1 cellular context compared by ENCODE assay signal in genomic region chr19:13850910-13851753, GRCh38.
TF ChIP-seq lines count a peak whose summit lies in the region.

No MANE protein-coding gene starts in this region.

TF ChIP-seq in K562, 482 proteins besides CTCF, POLR2A, EP300 and RAD21 (continued from another document and continues in another):
- TF ChIP-seq ZNF318 (IDR thresholded peaks at IDR 0.05; ENCODE audit: borderline replicate concordance in 1 of 2, low read depth in 1 of 2), result peak in 1 of 2 experiments; percentile 49; a peak in 1 of 4 replicates
- no peak for TF ChIP-seq NR1H2 (CRISPR knock-in tag; IDR thresholded peaks at IDR 0.05)
- TF ChIP-seq ZFP36 (IDR thresholded peaks at IDR 0.05; ENCODE audit: low read depth, low read length, partially characterized antibody), result no peak
- peak; percentile 94 for TF ChIP-seq HMGN3 (IDR thresholded peaks at IDR 0.05; ENCODE audit: borderline replicate concordance, extremely low read depth, insufficient read length, low read depth, low read length)
- TF ChIP-seq IRF1 (CRISPR knock-in tag; IDR thresholded peaks at IDR 0.05; ENCODE audit: borderline replicate concordance), result no peak
- no peak for TF ChIP-seq NFXL1 (CRISPR knock-in tag; IDR thresholded peaks at IDR 0.05)
- TF ChIP-seq ATF4 (CRISPR knock-in tag; IDR thresholded peaks at IDR 0.05), result 0 out of 2 replicates have a peak, but pooled peaks have one; percentile 2
- peak; percentile 76 for TF ChIP-seq ARID4B (CRISPR knock-in tag; IDR thresholded peaks at IDR 0.05)
- no peak for TF ChIP-seq CC2D1A (IDR thresholded peaks at IDR 0.05)
- no peak for TF ChIP-seq ZNF696 (CRISPR knock-in tag; conservative IDR thresholded peaks at IDR 0.05)
- TF ChIP-seq HDAC2 (IDR thresholded peaks at IDR 0.05), result peak; percentile 20; the same call in 1 of the 2 replicates
- TF ChIP-seq PCBP2 (IDR thresholded peaks at IDR 0.05; ENCODE audit: low read depth, low read length, poor library complexity, severe bottlenecking), result no peak
- no peak for TF ChIP-seq ZNF23 (CRISPR knock-in tag; IDR thresholded peaks at IDR 0.05)
- TF ChIP-seq SPI1 (IDR thresholded peaks at IDR 0.05; ENCODE audit: borderline replicate concordance, low read depth, low read length), result no peak
- TF ChIP-seq ZNF165 (CRISPR knock-in tag; IDR thresholded peaks at IDR 0.05; ENCODE audit: borderline replicate concordance), result no peak
- no peak for TF ChIP-seq EP400 (IDR thresholded peaks at IDR 0.05)
- TF ChIP-seq PKNOX1 (IDR thresholded peaks at IDR 0.05), result peak; percentile 7; the same call in 1 of the 2 replicates
- no peak for TF ChIP-seq AFF1 (IDR thresholded peaks at IDR 0.05; ENCODE audit: low read depth in 1 of 2, partially characterized antibody in 2 of 2)
- 0 out of 2 replicates have a peak, but pooled peaks have one; percentile 6 for TF ChIP-seq MITF (IDR thresholded peaks at IDR 0.05)
- TF ChIP-seq ZNF639 (CRISPR knock-in tag; conservative IDR thresholded peaks at IDR 0.05 in 1 of 2, IDR thresholded peaks at IDR 0.05 in 1 of 2), result 0 out of 4 replicates have a peak, but pooled peaks of 1 of the 2 experiments have one; percentile 16
- TF ChIP-seq ZNF316 (IDR thresholded peaks at IDR 0.05), result peak; percentile 64
- no peak for TF ChIP-seq THRA (IDR thresholded peaks at IDR 0.05)
